ENCODE assay signal across 10 cellular contexts in genomic region chr14:39232554-39233415, GRCh38. TPM values are rescaled to one million over a fixed set of nuclear protein-coding genes. Genes with fewer than 3 reads are reported as not detected.
DNase-seq lines count a peak whose midpoint lies in the region; ATAC-seq and TF ChIP-seq lines count a peak whose summit lies in the region.
"Had no signal": no experiment of that assay in that cellular context is flagged by ENCODE, and none has a peak within 500 bp of the region (broad histone marks: within the 10 kb centered on the region; RNA-seq: fewer than 3 reads in every experiment).

No MANE protein-coding gene starts in this region.

- no peaks in the 10 kb centered on the region for H3K36me3 ChIP-seq in BLaER1 treated with 17β-estradiol and CSF1 and Interleukin-3, amounts not matched to agents 10 nM and 100 nM

- ATAC-seq in HG02759 (IDR thresholded peaks at IDR 0.05; ENCODE audit: unreplicated experiment) (peak; percentile 40), WTC11 (no peak), left lobe of liver (peak; percentile 59), GM18867 (IDR thresholded peaks at IDR 0.05; ENCODE audit: unreplicated experiment) (no peak), GM18505 (IDR thresholded peaks at IDR 0.05; ENCODE audit: unreplicated experiment) (no peak)

- peak overlapping the region in 10 of 11 experiments; percentile 53 to 87 (median 82); a peak in 21 of 22 replicates for H3K27ac ChIP-seq in BLaER1 treated with 17β-estradiol and CSF1 and Interleukin-3, amounts not matched to agents 10 nM and 100 nM
- H3K27ac ChIP-seq: KMS-11 had no signal

- peaks cover 20 to 39% (median 30%) of the 10 kb centered on the region in 10 experiments for H3K4me1 ChIP-seq in BLaER1 treated with 17β-estradiol and CSF1 and Interleukin-3, amounts not matched to agents 10 nM and 100 nM

- TF ChIP-seq CTCF in WTC11 (IDR thresholded peaks at IDR 0.05) (no peak), lower leg skin (IDR thresholded peaks at IDR 0.05) (no peak)

- H3K4me1 Mint-ChIP-seq in WTC11 = peaks cover 6% of the 10 kb centered on the region

- POLR2A ChIA-PET in WTC11 (lab: Charles Lee) = interaction anchor here (0.7 kb wide), 1 partner anchor 135 kb away, joined by 3 read pairs; no protein-coding TSS in a partner anchor

- intact Hi-C loops in lower leg skin (cut with DNase I; ENCODE audit: low total_unique reads) = no loop called here

- no peaks in the 10 kb centered on the region for H3K27me3 Mint-ChIP-seq in WTC11 (ENCODE audit: low read depth)

- H3K27me3 ChIP-seq in BLaER1 treated with 17β-estradiol and CSF1 and Interleukin-3, amounts not matched to agents 10 nM and 100 nM = no peaks in the 10 kb centered on the region

- peak overlapping the region; percentile 51 to 87 (median 74) for H3K4me2 ChIP-seq in BLaER1 treated with 17β-estradiol and CSF1 and Interleukin-3, amounts not matched to agents 10 nM and 100 nM
- H3K4me2 ChIP-seq: KMS-11 had no signal

- H3K9ac ChIP-seq in BLaER1 treated with 17β-estradiol and CSF1 and Interleukin-3, amounts not matched to agents 10 nM and 100 nM = peak overlapping the region; percentile 49 to 73 (median 64); a peak in 19 of 22 replicates
- H3K9ac ChIP-seq: KMS-11 had no signal

- H4K20me1 ChIP-seq in BLaER1 treated with 17β-estradiol and CSF1 and Interleukin-3, amounts not matched to agents 10 nM and 100 nM = no peaks in the 10 kb centered on the region

- no peak for DNase-seq in WTC11 (ENCODE audit: low spot score)
- DNase-seq in left lobe of liver (ENCODE audit: low spot score) = no peak
- no peak for DNase-seq in NCI-H2029 (lab: John Stamatoyannopoulos, UW)
- DNase-seq in lower leg skin (ENCODE audit: low spot score in 2 of 2) = no peak
- DNase-seq: stimulated activated CD4-positive, alpha-beta T cell treated with anti-CD3 and anti-CD28 coated beads, Interleukin-4, amount 100 ng/mL, for 24 hours had no signal

- 81 to 82% methylated on average over 12 of the region's 12 CpGs for WGBS in lower leg skin, 2 donors

- H3K4me3 Mint-ChIP-seq in WTC11 = no peak overlapping the region

- H3K27ac Mint-ChIP-seq in WTC11 = no peak overlapping the region

- no peaks in the 10 kb centered on the region for H3K36me3 Mint-ChIP-seq in WTC11

- CTCF ChIA-PET in WTC11 (lab: Charles Lee) = interaction anchor here (0.8 to 2.6 kb wide), 11 partner anchors 28 to 236 kb away, joined by 3 to 31 read pairs (median 5); partner anchors contain the start of genes FBXO33 and TRAPPC6B

- H3K4me3 ChIP-seq in BLaER1 treated with 17β-estradiol and CSF1 and Interleukin-3, amounts not matched to agents 10 nM and 100 nM = peak overlapping the region in 4 of 10 experiments; percentile 8 to 43 (median 32); a peak in 3 of 20 replicates
- no peak overlapping the region for H3K4me3 ChIP-seq in lower leg skin (ENCODE audit: low read depth, poor library complexity, severe bottlenecking)

- TF ChIP-seq POLR2A in lower leg skin (IDR thresholded peaks at IDR 0.05) (no peak), GM18505 (IDR thresholded peaks at IDR 0.05; ENCODE audit: borderline replicate concordance, extremely low read depth, insufficient read depth, insufficient read length) (no peak)

- H3K9me3 ChIP-seq in BLaER1 treated with 17β-estradiol and CSF1 and Interleukin-3, amounts not matched to agents 10 nM and 100 nM (replicated peaks in 1 of 11) = no peaks in the 10 kb centered on the region

- no peaks in the 10 kb centered on the region for H3K9me3 Mint-ChIP-seq in WTC11

TF ChIP-seq in WTC11, 78 proteins besides CTCF, POLR2A, EP300 and RAD21:
- no peak for TF ChIP-seq ZNF512 (CRISPR knock-in tag; IDR thresholded peaks at IDR 0.05; ENCODE audit: borderline replicate concordance)
- no peak for TF ChIP-seq ZNF232 (CRISPR knock-in tag; IDR thresholded peaks at IDR 0.05)
- peak; percentile 41; the same call in 1 of the 2 replicates for TF ChIP-seq GABPB1 (CRISPR knock-in tag; IDR thresholded peaks at IDR 0.05)

RNA-seq across cellular contexts. Expression of gene MIA2, which starts 0.9 kb away (rescaled TPM):
- total RNA-seq in WTC11 (2021) (10.9 to 11.3 TPM (median 11.3 TPM) in 3 replicates), left lobe of liver (83.9 TPM), lower leg skin (10 to 100 TPM; 14.0 to 19.5 (median 15.8) TPM)

RNA-seq across cellular contexts. Expression of gene PNN, which starts 57.7 kb away (rescaled TPM):
- total RNA-seq in WTC11 (2021) (135 to 156 TPM (median 135 TPM) in 3 replicates), left lobe of liver (28.2 TPM), lower leg skin (10 to 100 TPM; 15.3 to 31.3 (median 25.8) TPM)

Comparison
In these comparisons a context has a peak if more than half of its experiments do, and no peak if none do; other contexts are left out.
1. ATAC-seq: peak in HG02759 (single experiment) and left lobe of liver (single experiment); none in WTC11 (single experiment), GM18867 (single experiment) and GM18505 (single experiment).